28 cellular contexts compared by ENCODE assay signal in genomic region chr20:63247678-63248228, GRCh38. TPM values are rescaled to one million over a fixed set of nuclear protein-coding genes. Genes with fewer than 3 reads are reported as not detected.
"Had no signal": no experiment of that assay in that cellular context is flagged by ENCODE, and none has a peak within 500 bp of the region (broad histone marks: within the 10 kb centered on the region; RNA-seq: fewer than 3 reads in every experiment).

No MANE protein-coding gene starts in this region.

- H3K9me3 ChIP-seq: MG63 had no signal

- H3K36me3 ChIP-seq: brain microvascular endothelial cell, cardiac muscle cell, MG63 had no signal

- DNase-seq: activated CD4-positive, alpha-beta memory T cell treated with anti-CD3 and anti-CD28 coated beads for 36 hours; activated CD4-positive, alpha-beta T cell treated with anti-CD3 and anti-CD28 coated beads, Interleukin-2, amount 10 ng/mL, durations not matched to agents 7 days and 5 days; activated CD4-positive, CD25-positive, alpha-beta regulatory T cell; activated CD8-positive, alpha-beta memory T cell treated with anti-CD3 and anti-CD28 coated beads for 24 hours; activated gamma-delta T cell treated with Interleukin-2 at 50 U/mL for 16 hours; activated naive CD4-positive, alpha-beta T cell treated with anti-CD3 and anti-CD28 coated beads, Interleukin-2, amount 10 ng/mL, durations not matched to agents 7 days and 5 days; activated naive CD8-positive, alpha-beta T cell treated with anti-CD3 and anti-CD28 coated beads for 36 hours; activated T-cell treated with anti-CD3 and anti-CD28 coated beads for 4 hours; activated T-cell treated with anti-CD3 and anti-CD28 coated beads, Interleukin-2, amount 50 U/mL, for 72 hours; brain microvascular endothelial cell; MG63; MV-4-11; NCI-H1092 treated with DMSO at 0.1 percent for 48 hours; NCI-H1417 treated with DMSO at 0.1 percent for 48 hours; NCI-H1694; NCI-H2107; NCI-H2171 treated with DMSO at 0.1 percent for 48 hours; NCI-H345; NCI-H510A; NCI-H526 treated with DMSO at 0.1 percent for 48 hours; NCI-H82; SIG-M5; T-helper 17 cell; T-helper 9 cell had no signal

- H3K27ac ChIP-seq: brain microvascular endothelial cell, cardiac muscle cell had no signal

- ATAC-seq: activated T-cell treated with anti-CD3 and anti-CD28 coated beads, Interleukin-2, amount 50 U/mL, for 72 hours; T-helper 17 cell had no signal

- H3K4me3 ChIP-seq: cardiac muscle cell, MG63 had no signal

RNA-seq across cellular contexts. Expression of gene NKAIN4, which starts 6.5 kb away (rescaled TPM):
- total RNA-seq: activated CD4-positive, alpha-beta memory T cell treated with anti-CD3 and anti-CD28 coated beads for 36 hours; activated CD4-positive, alpha-beta T cell treated with anti-CD3 and anti-CD28 coated beads, Interleukin-2, amount 10 ng/mL, durations not matched to agents 7 days and 5 days; activated naive CD8-positive, alpha-beta T cell treated with anti-CD3 and anti-CD28 coated beads for 36 hours; activated T-cell treated with anti-CD3 and anti-CD28 coated beads, Interleukin-2, amount 50 U/mL, for 72 hours; activated T-helper 2 cell treated with anti-CD3 and anti-CD28 coated beads, Interferon-gamma antibody, Interleukin-2, Interleukin-4, amounts not matched to agents 10 μg/mL and 5 μg/mL and 100 μg/mL, durations not matched to agents 14 hours and 24 hours and 36 hours; cardiac muscle cell; RPMI7951; T-helper 17 cell had no signal
- polyA plus RNA-seq: cardiac muscle cell had no signal

RNA-seq across cellular contexts. Expression of gene BIRC7, which starts 12.0 kb away (rescaled TPM):
- total RNA-seq: activated CD4-positive, alpha-beta memory T cell treated with anti-CD3 and anti-CD28 coated beads for 36 hours; activated CD4-positive, alpha-beta T cell treated with anti-CD3 and anti-CD28 coated beads, Interleukin-2, amount 10 ng/mL, durations not matched to agents 7 days and 5 days; activated T-helper 2 cell treated with anti-CD3 and anti-CD28 coated beads, Interferon-gamma antibody, Interleukin-2, Interleukin-4, amounts not matched to agents 10 μg/mL and 5 μg/mL and 100 μg/mL, durations not matched to agents 14 hours and 24 hours and 36 hours; RPMI7951; T-helper 17 cell had no signal
- polyA plus RNA-seq: adipose tissue, cardiac muscle cell had no signal

RNA-seq across cellular contexts. Expression of gene COL20A1, which starts 45.2 kb away (rescaled TPM):
- total RNA-seq: activated CD4-positive, alpha-beta memory T cell treated with anti-CD3 and anti-CD28 coated beads for 36 hours; activated CD4-positive, alpha-beta T cell treated with anti-CD3 and anti-CD28 coated beads, Interleukin-2, amount 10 ng/mL, durations not matched to agents 7 days and 5 days; activated T-helper 2 cell treated with anti-CD3 and anti-CD28 coated beads, Interferon-gamma antibody, Interleukin-2, Interleukin-4, amounts not matched to agents 10 μg/mL and 5 μg/mL and 100 μg/mL, durations not matched to agents 14 hours and 24 hours and 36 hours; cardiac muscle cell; RPMI7951 had no signal
- polyA plus RNA-seq: adipose tissue had no signal
